10 cellular contexts compared by ENCODE assay signal in genomic region chr11:73386568-73386967, GRCh38. TPM values are rescaled to one million over a fixed set of nuclear protein-coding genes. Genes with fewer than 3 reads are reported as not detected.
DNase-seq lines count a peak whose midpoint lies in the region; ATAC-seq and TF ChIP-seq lines count a peak whose summit lies in the region.
"Had no signal": no experiment of that assay in that cellular context is flagged by ENCODE, and none has a peak within 500 bp of the region (broad histone marks: within the 10 kb centered on the region; RNA-seq: fewer than 3 reads in every experiment).

No MANE protein-coding gene starts in this region.

- H3K27me3 Mint-ChIP-seq in activated T-helper 17 cell treated with anti-CD3 and anti-CD28 coated beads, Interleukin-2, amount 50 U/mL, for 72 hours: no peaks in the 10 kb centered on the region
- H3K27me3 Mint-ChIP-seq in naive thymus-derived CD4-positive, alpha-beta T cell: no peaks in the 10 kb centered on the region

- H3K36me3 Mint-ChIP-seq in activated T-helper 17 cell treated with anti-CD3 and anti-CD28 coated beads, Interleukin-2, amount 50 U/mL, for 72 hours (ENCODE audit: low read depth): peaks cover 19% of the 10 kb centered on the region
- peaks cover 0 to 6% (median 0%) of the 10 kb centered on the region in 5 donors for H3K36me3 Mint-ChIP-seq in naive thymus-derived CD4-positive, alpha-beta T cell

- intact Hi-C loops in left ventricle myocardium inferior (cut with micrococcal nuclease) (no loop called here), heart left ventricle (cut with DNase I) (no loop called here)
- intact Hi-C loops in naive thymus-derived CD4-positive, alpha-beta T cell (cut with micrococcal nuclease): no loop called here

- no peaks in the 10 kb centered on the region for H4K20me1 ChIP-seq in hepatocyte (ENCODE audit: insufficient read depth, poor library complexity, severe bottlenecking)

- peaks cover 9% of the 10 kb centered on the region for H3K79me2 ChIP-seq in hepatocyte

- H3K27ac ChIP-seq in left ventricle myocardium inferior (replicated peaks): peak overlapping the region; percentile 59
- peak overlapping the region in 6 of 12 donors; percentile 3 to 96 (median 36) for H3K27ac ChIP-seq in heart left ventricle
- no peak overlapping the region for H3K27ac ChIP-seq in naive thymus-derived CD4-positive, alpha-beta T cell (ENCODE audit: low read depth, low read length)
- no peak overlapping the region for H3K27ac ChIP-seq in hepatocyte
- H3K27ac ChIP-seq in coronary artery: peak overlapping the region in 1 of 2 donors; percentile 79

- TF ChIP-seq POLR2A in heart left ventricle (IDR thresholded peaks at IDR 0.05): no peak

- peaks cover 18% of the 10 kb centered on the region for H3K4me1 Mint-ChIP-seq in activated T-helper 17 cell treated with anti-CD3 and anti-CD28 coated beads, Interleukin-2, amount 50 U/mL, for 72 hours
- H3K4me1 Mint-ChIP-seq in naive thymus-derived CD4-positive, alpha-beta T cell: peaks cover 55 to 67% (median 61%) of the 10 kb centered on the region in 7 donors

- H3K4me3 ChIP-seq in left ventricle myocardium inferior (no peak overlapping the region), heart left ventricle (peak overlapping the region in 1 of 12 donors; percentile 28), hepatocyte (no peak overlapping the region), coronary artery (no peak overlapping the region)
- H3K4me3 ChIP-seq in naive thymus-derived CD4-positive, alpha-beta T cell (ENCODE audit: low read length): no peak overlapping the region
- H3K4me3 ChIP-seq: MG63 had no signal

- POLR2A ChIA-PET in naive thymus-derived CD4-positive, alpha-beta T cell (lab: Charles Lee): no interaction called here

- H3K27me3 ChIP-seq in left ventricle myocardium inferior (ENCODE audit: low read depth): no peaks in the 10 kb centered on the region
- no peaks in the 10 kb centered on the region for H3K27me3 ChIP-seq in heart left ventricle
- no peaks in the 10 kb centered on the region for H3K27me3 ChIP-seq in naive thymus-derived CD4-positive, alpha-beta T cell (ENCODE audit: control insufficient read depth in 2 of 2, insufficient read depth in 2 of 2, low read length in 2 of 2)
- no peaks in the 10 kb centered on the region for H3K27me3 ChIP-seq in hepatocyte
- H3K27me3 ChIP-seq: MG63 had no signal

- no peaks in the 10 kb centered on the region for H3K9me2 ChIP-seq in hepatocyte (replicated peaks; ENCODE audit: insufficient read depth)

- no peak overlapping the region for H2AFZ ChIP-seq in hepatocyte

- H3K4me2 ChIP-seq in hepatocyte: no peak overlapping the region

- H3K9me3 Mint-ChIP-seq in activated T-helper 17 cell treated with anti-CD3 and anti-CD28 coated beads, Interleukin-2, amount 50 U/mL, for 72 hours: no peaks in the 10 kb centered on the region
- H3K9me3 Mint-ChIP-seq in naive thymus-derived CD4-positive, alpha-beta T cell: no peaks in the 10 kb centered on the region

- WGBS in heart left ventricle, 4 donors: 90 to 94% (median 93%) methylated on average over 7 of the region's 7 CpGs
- WGBS in hepatocyte (ENCODE audit: low lambda C conversion rate, missing lambda C conversion rate): 98% methylated on average over 7 of the region's 7 CpGs

- DNase-seq in left ventricle myocardium inferior: no peak
- DNase-seq in heart left ventricle: no peak
- DNase-seq in naive thymus-derived CD4-positive, alpha-beta T cell: no peak
- DNase-seq in activated effector memory CD4-positive, alpha-beta T cell treated with Interleukin-2 at 50 U/mL for 16 hours: no peak
- DNase-seq in hepatocyte (ENCODE audit: low spot score): no peak
- no peak for DNase-seq in coronary artery (ENCODE audit: low spot score)
- DNase-seq: MG63, NCI-H446 had no signal

- H3K27ac Mint-ChIP-seq in activated T-helper 17 cell treated with anti-CD3 and anti-CD28 coated beads, Interleukin-2, amount 50 U/mL, for 72 hours: peak overlapping the region; percentile 85
- peak overlapping the region in 6 of 9 donors; percentile 72 to 90 (median 74) for H3K27ac Mint-ChIP-seq in naive thymus-derived CD4-positive, alpha-beta T cell

- H3K36me3 ChIP-seq in left ventricle myocardium inferior: no peaks in the 10 kb centered on the region
- peaks cover 0 to 16% (median 0%) of the 10 kb centered on the region in 9 donors for H3K36me3 ChIP-seq in heart left ventricle
- no peaks in the 10 kb centered on the region for H3K36me3 ChIP-seq in naive thymus-derived CD4-positive, alpha-beta T cell (ENCODE audit: control insufficient read depth in 2 of 3, insufficient read depth in 3 of 3, low read length in 3 of 3)
- H3K36me3 ChIP-seq in hepatocyte (replicated peaks; ENCODE audit: insufficient read depth, low read depth): no peaks in the 10 kb centered on the region
- H3K36me3 ChIP-seq: MG63 had no signal

- ATAC-seq in heart left ventricle (no peak), HG02759 (IDR thresholded peaks at IDR 0.05; ENCODE audit: unreplicated experiment) (no peak)
- no peak for ATAC-seq in activated T-helper 17 cell treated with anti-CD3 and anti-CD28 coated beads, Interleukin-2, amount 50 U/mL, for 72 hours (replicated peaks)
- no peak for ATAC-seq in naive thymus-derived CD4-positive, alpha-beta T cell

- H3K4me1 ChIP-seq in left ventricle myocardium inferior: peaks cover 67% of the 10 kb centered on the region
- peaks cover 5 to 91% (median 49%) of the 10 kb centered on the region in 12 donors for H3K4me1 ChIP-seq in heart left ventricle
- H3K4me1 ChIP-seq in naive thymus-derived CD4-positive, alpha-beta T cell (ENCODE audit: control insufficient read depth in 2 of 2, insufficient read depth in 2 of 2, low read length in 2 of 2): peaks cover 0 to 34% of the 10 kb centered on the region in 2 donors
- H3K4me1 ChIP-seq in hepatocyte (ENCODE audit: insufficient read depth): peaks cover 36% of the 10 kb centered on the region

- TF ChIP-seq CTCF in left ventricle myocardium inferior (IDR thresholded peaks at IDR 0.05; ENCODE audit: borderline replicate concordance) (no peak), heart left ventricle (IDR thresholded peaks at IDR 0.05) (no peak), hepatocyte (IDR thresholded peaks at IDR 0.05; ENCODE audit: poor library complexity) (no peak), coronary artery (IDR thresholded peaks at IDR 0.05) (no peak)

- CTCF ChIA-PET in naive thymus-derived CD4-positive, alpha-beta T cell (lab: Charles Lee): interaction anchor here (0.6 to 1.7 kb wide), 2 partner anchors 36 to 1053 kb away, joined by 4 to 5 read pairs; no protein-coding TSS in a partner anchor

- H3K4me3 Mint-ChIP-seq in activated T-helper 17 cell treated with anti-CD3 and anti-CD28 coated beads, Interleukin-2, amount 50 U/mL, for 72 hours: no peak overlapping the region
- peak overlapping the region in 2 of 10 donors; percentile 19 to 74 for H3K4me3 Mint-ChIP-seq in naive thymus-derived CD4-positive, alpha-beta T cell

- H3K9me3 ChIP-seq in left ventricle myocardium inferior (replicated peaks) (no peaks in the 10 kb centered on the region), heart left ventricle (no peaks in the 10 kb centered on the region), hepatocyte (ENCODE audit: low read depth) (no peaks in the 10 kb centered on the region)
- no peaks in the 10 kb centered on the region for H3K9me3 ChIP-seq in naive thymus-derived CD4-positive, alpha-beta T cell (ENCODE audit: control insufficient read depth in 2 of 3, low read length in 3 of 3)
- H3K9me3 ChIP-seq: MG63 had no signal

RNA-seq across cellular contexts. Expression of gene RELT, which starts 10.4 kb away (rescaled TPM):
- 1.6 TPM for total RNA-seq in left ventricle myocardium inferior
- total RNA-seq in heart left ventricle: 10 to 100 TPM in 1 of 9 donors, 1 to 10 TPM in 8; 1.0 to 13.9 (median 2.6) TPM
- polyA plus RNA-seq in heart left ventricle: 1 to 10 TPM; 1.3 to 7.5 TPM
- total RNA-seq in activated T-helper 17 cell treated with anti-CD3 and anti-CD28 coated beads, Interleukin-2, amount 50 U/mL, for 72 hours: 10 to 100 TPM; 31.2 to 39.9 TPM
- 100 to 1,000 TPM in 2 of 5 experiments, 10 to 100 TPM in 3; 11.9 to 275 (median 28.4) TPM for total RNA-seq in naive thymus-derived CD4-positive, alpha-beta T cell
- 1 to 10 TPM; 2.0 to 6.4 TPM for polyA plus RNA-seq in naive thymus-derived CD4-positive, alpha-beta T cell
- 2.3 and 3.4 TPM in 2 replicates for total RNA-seq in hepatocyte
- 1.6 and 2.7 TPM in 2 replicates for polyA plus RNA-seq in hepatocyte
